22 cellular contexts compared by ENCODE assay signal in the genomic region with DNA sequence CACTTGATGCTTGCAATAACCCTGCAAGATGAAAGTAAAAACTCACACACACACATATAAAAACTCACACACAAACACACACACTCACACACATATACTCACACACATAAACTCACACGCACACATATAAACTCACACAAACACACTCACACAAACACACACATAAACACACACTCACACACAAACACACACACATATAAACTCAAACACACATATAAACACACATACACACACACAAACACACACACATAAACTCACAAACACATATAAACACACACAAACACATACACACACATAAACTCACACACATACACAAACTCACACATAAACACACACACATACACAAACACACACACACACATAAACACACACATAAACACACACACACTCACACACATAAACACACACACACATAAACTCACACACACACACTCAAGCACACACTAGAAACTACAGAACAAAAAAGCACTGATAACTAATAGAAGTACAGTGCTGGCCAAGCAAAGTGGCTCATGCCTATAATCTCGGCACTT.
A peak's percentile ranks its signal among the peaks of the same experiment; 100 is the strongest.
DNase-seq lines count a peak whose midpoint lies in the region; FAIRE-seq and TF ChIP-seq lines count a peak whose summit lies in the region.
"Had no signal": no experiment of that assay in that cellular context is flagged by ENCODE, and none has a peak within 500 bp of the region (broad histone marks: within the 10 kb centered on the region; RNA-seq: fewer than 3 reads in every experiment).

No MANE protein-coding gene starts in this region.

- intact Hi-C loops in spleen (cut with DNase I; ENCODE audit: low total_unique reads): no loop called here

- 77 to 100% methylated on average over 1 to 2 of the region's 2 CpGs for WGBS in H1 (ENCODE audit: extremely low coverage in 1 of 2, insufficient coverage in 1 of 2, insufficient read length in 1 of 2, insufficient replicate concordance in 2 of 2, low coverage in 1 of 2, low lambda C conversion rate in 2 of 2, missing lambda C conversion rate in 1 of 2), 2 experiments
- WGBS in spleen, 5 donors: 81 to 94% (median 84%) methylated on average over 2 of the region's 2 CpGs

- no peaks in the 10 kb centered on the region for H4K20me1 ChIP-seq in H1 (replicated peaks in 1 of 2; ENCODE audit: control insufficient read depth in 1 of 2, insufficient read depth in 2 of 2, low read length in 2 of 2)

- no peak for TF ChIP-seq RAD21 in H1 (IDR thresholded peaks at IDR 0.05 in 1 of 2, conservative IDR thresholded peaks at IDR 0.05 in 1 of 2; ENCODE audit: low read depth in 2 of 2, low read length in 2 of 2)

- TF ChIP-seq CTCF in HEK293 (tag by site-specific recombination; IDR thresholded peaks at IDR 0.05): no peak
- no peak for TF ChIP-seq CTCF in H1 (IDR thresholded peaks at IDR 0.05; ENCODE audit: control extremely low read depth in 1 of 3, insufficient read depth in 1 of 3, low read depth in 1 of 3, low read length in 3 of 3)
- no peak for TF ChIP-seq CTCF in spleen (IDR thresholded peaks at IDR 0.05 in 8 of 11, conservative IDR thresholded peaks at IDR 0.05 in 3 of 11)

- no peak overlapping the region for H2BK20ac ChIP-seq in H1 (ENCODE audit: low read length)

- H3K36me3 ChIP-seq in HEK293 (ENCODE audit: control insufficient read depth in 2 of 2, insufficient read depth in 1 of 2, low read length in 2 of 2) (no peaks in the 10 kb centered on the region), H1 (ENCODE audit: control insufficient read depth in 2 of 4, insufficient read depth in 4 of 4, low read length in 3 of 4) (no peaks in the 10 kb centered on the region), spleen (no peaks in the 10 kb centered on the region), HAP-1 (replicated peaks) (no peaks in the 10 kb centered on the region)
- H3K36me3 ChIP-seq: BE2C; BLaER1 treated with 17β-estradiol and CSF1 and Interleukin-3, amounts not matched to agents 10 nM and 100 nM had no signal

- no peak overlapping the region for H3K4ac ChIP-seq in H1 (replicated peaks; ENCODE audit: insufficient read length, low read depth, low read length)

- H3K4me1 ChIP-seq in HEK293 (ENCODE audit: control insufficient read depth, insufficient read depth, low read length): no peaks in the 10 kb centered on the region
- H3K4me1 ChIP-seq in H1 (replicated peaks in 1 of 4; ENCODE audit: control insufficient read depth in 3 of 4, insufficient read depth in 4 of 4, low read length in 3 of 4): no peaks in the 10 kb centered on the region
- H3K4me1 ChIP-seq in spleen: no peaks in the 10 kb centered on the region
- no peaks in the 10 kb centered on the region for H3K4me1 ChIP-seq in HAP-1
- H3K4me1 ChIP-seq: A549; BE2C; BLaER1 treated with 17β-estradiol and CSF1 and Interleukin-3, amounts not matched to agents 10 nM and 100 nM had no signal

- no peak overlapping the region for H3K4me2 ChIP-seq in H1 (ENCODE audit: insufficient read depth in 1 of 2, low read depth in 2 of 2, low read length in 2 of 2)
- H3K4me2 ChIP-seq: A549; BLaER1 treated with 17β-estradiol and CSF1 and Interleukin-3, amounts not matched to agents 10 nM and 100 nM had no signal

- H3K27me3 ChIP-seq in H1 (replicated peaks in 1 of 4; ENCODE audit: control insufficient read depth in 3 of 4, extremely low read depth in 1 of 4, insufficient read depth in 3 of 4, low read length in 3 of 4) (peaks cover 0 to 1% (median 0%) of the 10 kb centered on the region in 4 experiments; a peak in 1 of 7 replicates), spleen (replicated peaks in 1 of 7) (peaks cover 0 to 5% (median 0%) of the 10 kb centered on the region in 7 donors), HAP-1 (ENCODE audit: low read depth) (no peaks in the 10 kb centered on the region)
- H3K27me3 ChIP-seq: BE2C; BLaER1 treated with 17β-estradiol and CSF1 and Interleukin-3, amounts not matched to agents 10 nM and 100 nM had no signal

- no peak overlapping the region for H4K5ac ChIP-seq in H1 (ENCODE audit: insufficient read length, low read depth, low read length)

- H3K27ac ChIP-seq in HEK293 (ENCODE audit: extremely low read depth, low read depth, low read length) (no peak overlapping the region), H1 (ENCODE audit: low read depth, low read length) (no peak overlapping the region), spleen (no peak overlapping the region)
- H3K27ac ChIP-seq: A549; BLaER1 treated with 17β-estradiol and CSF1 and Interleukin-3, amounts not matched to agents 10 nM and 100 nM had no signal

- no peak for TF ChIP-seq EP300 in H1 (IDR thresholded peaks at IDR 0.05; ENCODE audit: borderline replicate concordance in 1 of 2, low read depth in 2 of 2, low read length in 2 of 2)

- peaks cover 5% of the 10 kb centered on the region; the same call in 1 of the 2 replicates for H3K23me2 ChIP-seq in H1 (ENCODE audit: low read depth, low read length)

- H3K79me1 ChIP-seq in H1 (ENCODE audit: low read depth, low read length): no peaks in the 10 kb centered on the region

- H2BK120ac ChIP-seq in H1 (replicated peaks; ENCODE audit: low read depth, low read length): no peak overlapping the region

- H2AFZ ChIP-seq in H1 (ENCODE audit: low read length): no peak overlapping the region

- FAIRE-seq in HTR-8/SVneo (lab: Jason Lieb, UNC) (peak; percentile 93), H1 (lab: Jason Lieb, UNC) (no peak), H54 (lab: Jason Lieb, UNC) (no peak)
- FAIRE-seq: A549, G401.6, GM12892 had no signal

- no peak overlapping the region for H3K14ac ChIP-seq in H1 (ENCODE audit: insufficient read length)

- H3K56ac ChIP-seq in H1 (replicated peaks; ENCODE audit: insufficient read length, low read depth, low read length): peak overlapping the region; percentile 24

- H2AK5ac ChIP-seq in H1 (ENCODE audit: low read depth, low read length): no peak overlapping the region

- CTCF ChIA-PET in HEK293 (lab: Yijun Ruan, JAX) (no interaction called here), H1 (lab: Charles Lee; ENCODE audit: partially characterized antibody) (interaction anchor here (0.6 kb wide), 1 partner anchor 51 kb away, joined by 3 read pairs; no protein-coding TSS in a partner anchor)

- no peak overlapping the region for H2BK5ac ChIP-seq in H1 (ENCODE audit: low read depth, low read length)

- H3K4me3 ChIP-seq in HEK293 (ENCODE audit: low read depth, low read length): no peak overlapping the region
- H3K4me3 ChIP-seq in H1 (ENCODE audit: extremely low read depth in 1 of 4, insufficient read depth in 2 of 4, low read depth in 3 of 4, low read length in 4 of 4): no peak overlapping the region
- H3K4me3 ChIP-seq in spleen: no peak overlapping the region
- no peak overlapping the region for H3K4me3 ChIP-seq in HAP-1
- H3K4me3 ChIP-seq: A549; BLaER1 treated with 17β-estradiol and CSF1 and Interleukin-3, amounts not matched to agents 10 nM and 100 nM had no signal

- H3K18ac ChIP-seq in H1 (ENCODE audit: extremely low read depth, low read length): no peak overlapping the region

- H4K91ac ChIP-seq in H1 (replicated peaks; ENCODE audit: insufficient read length, low read length): no peak overlapping the region

- no peak overlapping the region for H4K8ac ChIP-seq in H1 (ENCODE audit: extremely low read depth, insufficient read depth, low read length)

- no peaks in the 10 kb centered on the region for H3K79me2 ChIP-seq in H1 (ENCODE audit: control insufficient read depth in 1 of 2, insufficient read depth in 2 of 2, low read length in 2 of 2)

- DNase-seq in HTR-8/SVneo (ENCODE audit: insufficient read length, low spot score) (no peak), H1 (ENCODE audit: low read depth in 1 of 2, low spot score in 2 of 2) (no peak), H54 (ENCODE audit: insufficient read length, low spot score) (no peak), spleen (no peak), HAP-1 (ENCODE audit: low spot score in 2 of 2) (no peak)
- DNase-seq: 8988T; ACHN; AML-193; BE2C; Calu3; CD4-positive, alpha-beta T cell; CD8-positive, alpha-beta memory T cell; COR-L47; DMS53; DND-41; GOT3; H9 had no signal

- H3K23ac ChIP-seq in H1 (ENCODE audit: insufficient read length): no peak overlapping the region

- H3K9me3 ChIP-seq in HEK293 (ENCODE audit: control insufficient read depth, insufficient read depth, low read depth, low read length) (no peaks in the 10 kb centered on the region), H1 (ENCODE audit: insufficient read depth in 2 of 2, low read depth in 1 of 2, low read length in 1 of 2) (peaks cover 54 to 69% of the 10 kb centered on the region in 2 experiments), spleen (no peaks in the 10 kb centered on the region), HAP-1 (no peaks in the 10 kb centered on the region)
- H3K9me3 ChIP-seq: A549; BE2C; BLaER1 treated with 17β-estradiol and CSF1 and Interleukin-3, amounts not matched to agents 10 nM and 100 nM had no signal

- in situ Hi-C loops in HAP-1 (cut with MboI; ENCODE audit: low sequenced_read_pairs): no loop called here

- H2BK12ac ChIP-seq in H1 (ENCODE audit: low read depth, low read length): no peak overlapping the region

- H3K9ac ChIP-seq in H1 (replicated peaks in 1 of 4; ENCODE audit: extremely low read depth in 1 of 4, low read depth in 3 of 4, low read length in 3 of 4): no peak overlapping the region
- H3K9ac ChIP-seq: BLaER1 treated with 17β-estradiol and CSF1 and Interleukin-3, amounts not matched to agents 10 nM and 100 nM had no signal

- H2BK15ac ChIP-seq in H1 (ENCODE audit: low read length): no peak overlapping the region

- TF ChIP-seq POLR2A in H1 (IDR thresholded peaks at IDR 0.05; ENCODE audit: control extremely low read depth in 1 of 2, low read depth in 2 of 2, low read length in 2 of 2) (no peak), H54 (IDR thresholded peaks at IDR 0.05; ENCODE audit: low read depth, low read length) (no peak), spleen (IDR thresholded peaks at IDR 0.05) (no peak)

- POLR2A ChIA-PET in HEK293 (lab: Yijun Ruan, JAX): no interaction called here
- POLR2A ChIA-PET in H1 (lab: Charles Lee; ENCODE audit: partially characterized antibody): no interaction called here

TF ChIP-seq in H1, 55 proteins besides CTCF, POLR2A, EP300 and RAD21 (continues in another document):
- TF ChIP-seq CREB1 (IDR thresholded peaks at IDR 0.05) (no peak), PHF8 (conservative IDR thresholded peaks at IDR 0.05; ENCODE audit: low read depth, low read length) (no peak), RBBP5 (IDR thresholded peaks at IDR 0.05; ENCODE audit: borderline replicate concordance, low read depth, low read length) (no peak), HDAC6 (IDR thresholded peaks at IDR 0.05; ENCODE audit: low read depth, low read length) (no peak), SIN3A (conservative IDR thresholded peaks at IDR 0.05 in 1 of 2, IDR thresholded peaks at IDR 0.05 in 1 of 2; ENCODE audit: low read depth in 1 of 2, low read length in 2 of 2) (no peak), CBX8 (IDR thresholded peaks at IDR 0.05; ENCODE audit: borderline replicate concordance, low read depth, low read length) (no peak), SUZ12 (IDR thresholded peaks at IDR 0.05; ENCODE audit: low read length) (no peak), POLR2AphosphoS5 (IDR thresholded peaks at IDR 0.05; ENCODE audit: low read depth, low read length) (no peak), BACH1 (IDR thresholded peaks at IDR 0.05; ENCODE audit: low read length) (no peak), GABPA (IDR thresholded peaks at IDR 0.05; ENCODE audit: borderline replicate concordance, insufficient read depth, low read length) (no peak), KDM4A (IDR thresholded peaks at IDR 0.05; ENCODE audit: low read depth, low read length, severe bottlenecking) (no peak)
